Comparison of ENCODE assay signal across 19 cellular contexts in genomic region chr1:20223106-20223505, GRCh38. TPM values are rescaled to one million over a fixed set of nuclear protein-coding genes. Genes with fewer than 3 reads are reported as not detected.
DNase-seq lines count a peak whose midpoint lies in the region; ATAC-seq, FAIRE-seq and TF ChIP-seq lines count a peak whose summit lies in the region.
"Had no signal": no experiment of that assay in that cellular context is flagged by ENCODE, and none has a peak within 500 bp of the region (broad histone marks: within the 10 kb centered on the region; RNA-seq: fewer than 3 reads in every experiment).

No MANE protein-coding gene starts in this region.

- H3K27me3 ChIP-seq in HL-60 (ENCODE audit: insufficient read depth, poor library complexity, severe bottlenecking) (peaks cover 32% of the 10 kb centered on the region), K562 (ENCODE audit: control insufficient read depth in 2 of 2, insufficient read depth in 2 of 2, low read length in 2 of 2) (peaks cover 40 to 46% of the 10 kb centered on the region in 2 experiments)

- DNase-seq in HL-60 (ENCODE audit: low read depth in 1 of 2, low spot score in 1 of 2) (peak; percentile 38 to 53), NOMO-1 (lab: John Stamatoyannopoulos, UW; ENCODE audit: unreplicated experiment in 2 of 2) (peak; percentile 56 to 83), K562 (ENCODE audit: extremely low read depth in 1 of 4, low spot score in 3 of 4) (no peak), RKO (ENCODE audit: low spot score) (no peak), H54 (ENCODE audit: insufficient read length, low spot score) (no peak)
- DNase-seq: C1 segment of cervical spinal cord; CD8-positive, alpha-beta memory T cell; DMS53; EL; HFFc6; NCI-H1417 treated with DMSO at 0.1 percent for 48 hours; NCI-H226 had no signal

- no peak overlapping the region for H3K27ac Mint-ChIP-seq in stimulated activated memory B cell treated with anti-CD40 and anti-IgM and Interleukin-4, amounts not matched to agents 10 μg/mL and 1 μg/mL and 100 μg/mL, for 72 hours
- H3K27ac Mint-ChIP-seq: CD8-positive, alpha-beta memory T cell; HFFc6 had no signal

- ATAC-seq in K562: no peak
- ATAC-seq in stimulated activated memory B cell treated with anti-CD40 and anti-IgM and Interleukin-4, amounts not matched to agents 10 μg/mL and 1 μg/mL and 100 μg/mL, for 72 hours: peak; percentile 12
- ATAC-seq in GM18511 (IDR thresholded peaks at IDR 0.05; ENCODE audit: unreplicated experiment): no peak
- ATAC-seq: Panc1 had no signal

- no peak overlapping the region for H2AFZ ChIP-seq in K562 (ENCODE audit: low read depth, low read length)

- no peaks in the 10 kb centered on the region for H3K9me3 ChIP-seq in K562 (replicated peaks; ENCODE audit: control insufficient read depth, insufficient read depth, low read depth, low read length)

- no peaks in the 10 kb centered on the region for H3K79me2 ChIP-seq in K562 (ENCODE audit: control insufficient read depth, insufficient read depth, low read length)

- H3K4me1 ChIP-seq in K562 (replicated peaks in 1 of 2; ENCODE audit: control insufficient read depth in 2 of 2, insufficient read depth in 2 of 2, low read length in 2 of 2): no peaks in the 10 kb centered on the region

- no peak overlapping the region for H3K4me3 Mint-ChIP-seq in stimulated activated memory B cell treated with anti-CD40 and anti-IgM and Interleukin-4, amounts not matched to agents 10 μg/mL and 1 μg/mL and 100 μg/mL, for 72 hours
- H3K4me3 Mint-ChIP-seq: CD8-positive, alpha-beta memory T cell; HFFc6 had no signal

- no peak overlapping the region for H3K4me2 ChIP-seq in K562 (ENCODE audit: insufficient read depth, low read length)

- H3K4me1 Mint-ChIP-seq in stimulated activated memory B cell treated with anti-CD40 and anti-IgM and Interleukin-4, amounts not matched to agents 10 μg/mL and 1 μg/mL and 100 μg/mL, for 72 hours: no peaks in the 10 kb centered on the region
- H3K4me1 Mint-ChIP-seq: CD8-positive, alpha-beta memory T cell had no signal

- no peak for TF ChIP-seq POLR2A in K562 (conservative IDR thresholded peaks at IDR 0.05)
- TF ChIP-seq POLR2A in H54 (IDR thresholded peaks at IDR 0.05; ENCODE audit: low read depth, low read length): no peak

- H3K9ac ChIP-seq in K562 (ENCODE audit: insufficient read depth in 1 of 2, low read depth in 2 of 2, low read length in 2 of 2): no peak overlapping the region

- H3K4me3 ChIP-seq in HL-60 (replicated peaks; ENCODE audit: insufficient read depth, low read length) (no peak overlapping the region), K562 (no peak overlapping the region)

- CTCF ChIA-PET in K562 (lab: Yijun Ruan, JAX; ENCODE audit: low intra/inter-chr PET ratio): no interaction called here

- no peaks in the 10 kb centered on the region for H3K36me3 Mint-ChIP-seq in stimulated activated memory B cell treated with anti-CD40 and anti-IgM and Interleukin-4, amounts not matched to agents 10 μg/mL and 1 μg/mL and 100 μg/mL, for 72 hours
- H3K36me3 Mint-ChIP-seq: CD8-positive, alpha-beta memory T cell had no signal

- H3K9me3 Mint-ChIP-seq in stimulated activated memory B cell treated with anti-CD40 and anti-IgM and Interleukin-4, amounts not matched to agents 10 μg/mL and 1 μg/mL and 100 μg/mL, for 72 hours: no peaks in the 10 kb centered on the region
- H3K9me3 Mint-ChIP-seq: CD8-positive, alpha-beta memory T cell; HFFc6 had no signal

- no peak for FAIRE-seq in K562 (lab: Jason Lieb, UNC)
- FAIRE-seq in H54 (lab: Jason Lieb, UNC): no peak
- FAIRE-seq: GM12891, GM18507 had no signal

- no peaks in the 10 kb centered on the region for H4K20me1 ChIP-seq in K562 (replicated peaks; ENCODE audit: control insufficient read depth, insufficient read depth, low read length)

- H3K27me3 Mint-ChIP-seq in stimulated activated memory B cell treated with anti-CD40 and anti-IgM and Interleukin-4, amounts not matched to agents 10 μg/mL and 1 μg/mL and 100 μg/mL, for 72 hours: peaks cover 55% of the 10 kb centered on the region

- intact Hi-C loops in K562 (cut with micrococcal nuclease): no loop called here

- in situ Hi-C loops in K562 (cut with MboI): no loop called here

- no peak for TF ChIP-seq RAD21 in K562 (CRISPR knock-in tag; conservative IDR thresholded peaks at IDR 0.05 in 1 of 2, IDR thresholded peaks at IDR 0.05 in 1 of 2)

- 20% methylated on average over 2 of the region's 2 CpGs for WGBS in K562 (ENCODE audit: insufficient coverage, low coverage, missing lambda C conversion rate)

- H3K27ac ChIP-seq in HL-60 (replicated peaks): no peak overlapping the region
- no peak overlapping the region for H3K27ac ChIP-seq in K562 (ENCODE audit: extremely low read depth, low read depth, low read length)

- H3K36me3 ChIP-seq in K562 (ENCODE audit: control insufficient read depth, insufficient read depth, low read length): no peaks in the 10 kb centered on the region

- TF ChIP-seq CTCF in HL-60 (IDR thresholded peaks at IDR 0.05; ENCODE audit: insufficient read depth, low read length) (no peak), K562 (IDR thresholded peaks at IDR 0.05 in 2 of 3, conservative IDR thresholded peaks at IDR 0.05 in 1 of 3; ENCODE audit: insufficient read depth in 2 of 3, low read depth in 1 of 3, low read length in 3 of 3) (no peak)

- no TSS peak for BruUV-seq in K562 (replicated peaks; lab: Mats Ljungman, UMichigan)

- no peak for TF ChIP-seq EP300 in K562 (IDR thresholded peaks at IDR 0.05; ENCODE audit: low read length)

- POLR2A ChIA-PET in K562 (lab: Yijun Ruan, JAX): no interaction called here

- no peaks in the 10 kb centered on the region for H3K9me1 ChIP-seq in K562 (ENCODE audit: control insufficient read depth, insufficient read depth, low read length)

TF ChIP-seq in K562, 482 proteins besides CTCF, POLR2A, EP300 and RAD21:
- TF ChIP-seq FOS (IDR thresholded peaks at IDR 0.05; ENCODE audit: extremely low read depth, insufficient read length): no peak
- TF ChIP-seq CEBPB (tag; IDR thresholded peaks at IDR 0.05): peak; percentile 49

RNA-seq across cellular contexts. Expression of gene PLA2G2C, which starts 36.8 kb away (rescaled TPM):
- total RNA-seq in K562 (2011; cell fraction: chromatin; rRNA removed; ENCODE audit: low replicate concordance): 0.70 and 0.72 TPM in 2 replicates
- total RNA-seq in K562 (2011; cell fraction: nucleolus; rRNA removed): 0.50 and 0.53 TPM in 2 replicates
- total RNA-seq in K562 (2011; cell fraction: nucleoplasm; rRNA removed): 0.95 and 1.5 TPM in 2 replicates
- total RNA-seq in K562 (2014; rRNA removed) (0.08 and 0.18 TPM in 2 replicates), K562 (2014; rRNA removed; fragmentation: Illumina TruSeq; extraction: Trizol) (0.06 and 0.15 TPM in 2 replicates), K562 (2015; rRNA removed; fragmentation: Illumina TruSeq; extraction: Trizol) (0.14 and 0.19 TPM in 2 replicates), K562 (2021) (0.13 and 0.29 TPM in 2 replicates)
- polyA plus RNA-seq in K562 (2011; rRNA removed) (0.15 and 0.26 TPM in 2 replicates), K562 (2014; fragmentation: Illumina TruSeq; extraction: Trizol) (0.14 and 0.49 TPM in 2 replicates), K562 (2014; fragmentation: Nextera tagmentation; extraction: Ambion mirVana) (under 1 TPM; 0.21 to 0.48 TPM), K562 (2014; rRNA removed) (0.21 and 0.32 TPM in 2 replicates)
- polyA plus RNA-seq in K562 (2011; cell fraction: cytosol; rRNA removed): 0.12 and 0.98 TPM in 2 replicates
- 0.18 and 0.41 TPM in 2 replicates for polyA plus RNA-seq in K562 (2011; cell fraction: nucleus; rRNA removed)
- polyA plus RNA-seq in K562 (2012): 0.35 and 1.8 TPM in 2 replicates
- polyA minus RNA-seq in K562 (2011; rRNA and poly(A)+ RNA removed): 0.27 and 0.32 TPM in 2 replicates
- not detected in 2 replicates for polyA minus RNA-seq in K562 (2011; cell fraction: cytosol; rRNA and poly(A)+ RNA removed)
- polyA minus RNA-seq in K562 (2011; cell fraction: nucleus; rRNA and poly(A)+ RNA removed): 0.11 and 0.13 TPM in 2 replicates
- total RNA-seq: A673; CD8-positive, alpha-beta memory T cell; H7; HFFc6 had no signal
- polyA plus RNA-seq: CD8-positive, alpha-beta memory T cell had no signal

RNA-seq across cellular contexts. Expression of gene UBXN10, which starts 37.2 kb away (rescaled TPM):
- 10.5 and 11.6 TPM in 2 replicates for total RNA-seq in K562 (2011; cell fraction: chromatin; rRNA removed; ENCODE audit: low replicate concordance)
- total RNA-seq in K562 (2011; cell fraction: nucleolus; rRNA removed): 7.2 and 9.2 TPM in 2 replicates
- total RNA-seq in K562 (2011; cell fraction: nucleoplasm; rRNA removed): 8.0 and 8.2 TPM in 2 replicates
- total RNA-seq in K562 (2014; rRNA removed) (11.3 and 12.4 TPM in 2 replicates), K562 (2014; rRNA removed; fragmentation: Illumina TruSeq; extraction: Trizol) (15.8 and 18.7 TPM in 2 replicates), K562 (2015; rRNA removed; fragmentation: Illumina TruSeq; extraction: Trizol) (12.5 and 13.7 TPM in 2 replicates), K562 (2021) (13.1 and 16.2 TPM in 2 replicates)
- polyA plus RNA-seq in K562 (2011; rRNA removed) (4.8 and 10.7 TPM in 2 replicates), K562 (2014; fragmentation: Illumina TruSeq; extraction: Trizol) (17.7 and 18.7 TPM in 2 replicates), K562 (2014; fragmentation: Nextera tagmentation; extraction: Ambion mirVana) (10 to 100 TPM; 12.3 to 13.6 TPM), K562 (2014; rRNA removed) (10.8 and 11.9 TPM in 2 replicates)
- 4.4 and 8.8 TPM in 2 replicates for polyA plus RNA-seq in K562 (2011; cell fraction: cytosol; rRNA removed)
- polyA plus RNA-seq in K562 (2011; cell fraction: nucleus; rRNA removed): 5.2 and 10.7 TPM in 2 replicates
- polyA plus RNA-seq in K562 (2012): 16.6 and 26.2 TPM in 2 replicates
- polyA minus RNA-seq in K562 (2011; rRNA and poly(A)+ RNA removed): 7.4 and 13.2 TPM in 2 replicates
- polyA minus RNA-seq in K562 (2011; cell fraction: cytosol; rRNA and poly(A)+ RNA removed): 1.0 and 4.5 TPM in 2 replicates
- polyA minus RNA-seq in K562 (2011; cell fraction: nucleus; rRNA and poly(A)+ RNA removed): 7.7 and 9.2 TPM in 2 replicates
- total RNA-seq: A673, HFFc6 had no signal

Comparison
In these comparisons a context has a peak if more than half of its experiments do, and no peak if none do; other contexts are left out.
1. DNase-seq: peak in HL-60 (2 of 2) and NOMO-1 (2 of 2); none in K562 (0 of 4), RKO (single experiment) and H54 (single experiment).